In the genomic region with DNA sequence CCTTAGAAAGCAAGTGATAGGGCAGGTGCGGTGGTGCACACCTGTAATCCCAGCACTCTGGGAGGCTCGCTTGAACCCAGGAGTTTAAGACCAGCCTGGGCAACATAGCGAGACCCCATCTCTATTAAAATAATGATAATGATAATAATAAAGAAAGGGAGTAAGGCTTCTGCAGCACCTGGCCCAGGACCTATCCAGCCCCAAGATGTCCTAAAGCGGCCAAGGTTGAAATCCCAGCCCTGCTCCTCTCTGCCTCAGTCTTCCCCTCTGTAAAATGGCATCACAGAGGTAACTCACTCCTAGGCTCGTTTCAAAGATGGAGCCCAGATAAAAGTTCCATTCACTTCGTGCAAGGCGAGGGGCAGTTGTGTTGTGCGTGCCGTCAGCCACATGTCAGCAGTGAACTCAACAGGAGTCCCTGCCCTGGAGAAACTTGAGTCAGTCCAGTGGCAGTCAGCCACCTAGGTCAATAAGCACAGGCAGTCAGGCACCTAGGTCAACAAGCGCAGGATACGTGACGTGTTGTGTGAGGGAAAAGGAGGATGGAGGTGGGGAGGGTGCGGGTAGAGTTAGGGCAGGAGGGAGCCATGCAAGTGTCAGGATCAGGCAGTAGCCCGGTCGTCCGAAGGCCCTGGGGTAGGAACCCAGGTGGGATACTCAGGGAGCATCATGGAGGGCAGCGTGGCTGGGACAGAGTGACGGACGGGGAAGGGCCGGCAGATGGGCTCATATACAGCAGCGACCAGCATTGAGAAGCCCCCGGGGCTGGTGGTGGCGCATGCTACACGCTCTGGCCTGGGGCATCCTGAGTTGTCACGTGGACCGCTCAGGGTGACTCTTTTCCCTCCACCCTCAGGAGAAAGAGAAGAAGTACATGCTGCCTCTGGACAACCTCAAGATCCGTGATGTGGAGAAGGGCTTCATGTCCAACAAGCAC, we compare ENCODE assay signal across 17 cellular contexts. TPM values are rescaled to one million over a fixed set of nuclear protein-coding genes. Genes with fewer than 3 reads are reported as not detected.
DNase-seq lines count a peak whose midpoint lies in the region; ATAC-seq, FAIRE-seq and TF ChIP-seq lines count a peak whose summit lies in the region.
"Had no signal": no experiment of that assay in that cellular context is flagged by ENCODE, and none has a peak within 500 bp of the region (broad histone marks: within the 10 kb centered on the region; RNA-seq: fewer than 3 reads in every experiment).

No MANE protein-coding gene starts in this region.

- TF ChIP-seq CTCF in breast epithelium (IDR thresholded peaks at IDR 0.05) (no peak), mammary epithelial cell (conservative IDR thresholded peaks at IDR 0.05 in 1 of 2, IDR thresholded peaks at IDR 0.05 in 1 of 2; ENCODE audit: extremely low read depth in 1 of 2, insufficient read depth in 1 of 2, low read depth in 1 of 2, low read length in 2 of 2) (no peak), HepG2 (CRISPR knock-in tag; IDR thresholded peaks at IDR 0.05) (no peak), stomach (IDR thresholded peaks at IDR 0.05) (no peak), foreskin keratinocyte (conservative IDR thresholded peaks at IDR 0.05) (no peak)

- intact Hi-C loops in breast epithelium (cut with DNase I; ENCODE audit: low total_unique reads) = no loop called here
- intact Hi-C loops in mammary epithelial cell (cut with micrococcal nuclease) = no loop called here
- intact Hi-C loops in HepG2 (cut with micrococcal nuclease; ENCODE audit: unreplicated experiment) = no loop called here
- intact Hi-C loops in stomach (cut with DNase I; ENCODE audit: low total_unique reads) = no loop called here

- BruUV-seq in mammary epithelial cell (replicated peaks; lab: Mats Ljungman, UMichigan) (no TSS peak), HepG2 (replicated peaks; lab: Mats Ljungman, UMichigan) (no TSS peak)

- WGBS in mammary epithelial cell (ENCODE audit: low coverage, missing lambda C conversion rate) = 91% methylated on average over 27 of the region's 27 CpGs
- WGBS in HepG2 (ENCODE audit: low lambda C conversion rate) = 97% methylated on average over 26 of the region's 27 CpGs
- 89 to 95% (median 91%) methylated on average over 27 of the region's 27 CpGs for WGBS in stomach, 5 donors

- H3K36me3 Mint-ChIP-seq in activated naive CD4-positive, alpha-beta T cell treated with anti-CD3 and anti-CD28 coated beads, Interleukin-2, amount 50 U/mL, for 72 hours = peaks cover 0 to 15% of the 10 kb centered on the region in 2 donors

- H3K4me1 ChIP-seq in breast epithelium (no peaks in the 10 kb centered on the region), mammary epithelial cell (ENCODE audit: insufficient read depth, low read length) (no peaks in the 10 kb centered on the region), HepG2 (ENCODE audit: insufficient read depth, low read length) (no peaks in the 10 kb centered on the region), stomach (peaks cover 0 to 26% (median 7%) of the 10 kb centered on the region in 4 donors), foreskin keratinocyte (no peaks in the 10 kb centered on the region)
- H3K4me1 ChIP-seq: body of pancreas, Caco-2 had no signal

- H3K9me3 ChIP-seq in breast epithelium = no peaks in the 10 kb centered on the region
- no peaks in the 10 kb centered on the region for H3K9me3 ChIP-seq in mammary epithelial cell (replicated peaks; ENCODE audit: insufficient read depth, low read length)
- no peaks in the 10 kb centered on the region for H3K9me3 ChIP-seq in HepG2 (ENCODE audit: low read length)
- no peaks in the 10 kb centered on the region for H3K9me3 ChIP-seq in stomach
- H3K9me3 ChIP-seq: body of pancreas, Caco-2, sigmoid colon had no signal

- H3K79me2 ChIP-seq in mammary epithelial cell (ENCODE audit: insufficient read depth, low read length) (no peaks in the 10 kb centered on the region), HepG2 (ENCODE audit: insufficient read depth, low read length) (no peaks in the 10 kb centered on the region)

- POLR2A ChIA-PET in HepG2 (lab: Yijun Ruan, JAX) = no interaction called here

- H4K20me1 ChIP-seq in mammary epithelial cell (ENCODE audit: insufficient read depth, low read length) (no peaks in the 10 kb centered on the region), HepG2 (ENCODE audit: insufficient read depth, low read length) (no peaks in the 10 kb centered on the region; the same call in 1 of the 2 replicates)

- in situ Hi-C loops in mammary epithelial cell (cut with MboI; ENCODE audit: low sequenced_read_pairs in 2 of 2) (no loop called here), HepG2 (cut with HindIII; ENCODE audit: extremely low pct_ligation_motif_present, low pct_unique_long_range_greater_than_20kb) (no loop called here)

- peak overlapping the region; percentile 78 to 95 for H3K27ac ChIP-seq in breast epithelium
- H3K27ac ChIP-seq in mammary epithelial cell (ENCODE audit: insufficient read depth, low read depth, low read length) = no peak overlapping the region
- H3K27ac ChIP-seq in HepG2 (ENCODE audit: extremely low read length, insufficient read depth, low read length) = no peak overlapping the region
- H3K27ac ChIP-seq in stomach = peak overlapping the region in 3 of 5 donors; percentile 74 to 86 (median 83)
- no peak overlapping the region for H3K27ac ChIP-seq in foreskin keratinocyte
- H3K27ac ChIP-seq in caudate nucleus (ENCODE audit: low read depth, low read length) = no peak overlapping the region
- H3K27ac ChIP-seq: body of pancreas had no signal

- CTCF ChIA-PET in mammary epithelial cell (lab: Charles Lee; ENCODE audit: low non-redundant PET) (no interaction called here), HepG2 (lab: Yijun Ruan, JAX; ENCODE audit: low intra/inter-chr PET ratio, low total read pairs) (interaction anchor here (1.0 kb wide), 1 partner anchor 49 kb away, joined by 3 read pairs; no protein-coding TSS in a partner anchor)

- H3K27me3 ChIP-seq in breast epithelium (no peaks in the 10 kb centered on the region), mammary epithelial cell (ENCODE audit: insufficient read depth, low read length) (no peaks in the 10 kb centered on the region), HepG2 (ENCODE audit: control insufficient read depth in 1 of 2, insufficient read depth in 2 of 2, low read length in 2 of 2) (peaks cover 0 to 2% of the 10 kb centered on the region in 2 experiments; a peak in 1 of 5 replicates), stomach (no peaks in the 10 kb centered on the region), foreskin keratinocyte (no peaks in the 10 kb centered on the region)
- H3K27me3 ChIP-seq: body of pancreas, sigmoid colon had no signal

- no peak for ATAC-seq in activated naive CD4-positive, alpha-beta T cell treated with anti-CD3 and anti-CD28 coated beads, Interleukin-2, amount 50 U/mL, for 72 hours
- ATAC-seq in HepG2 (no peak), foreskin keratinocyte (no peak), GM21786 (IDR thresholded peaks at IDR 0.05; ENCODE audit: unreplicated experiment) (no peak)
- ATAC-seq: body of pancreas had no signal

- no peak for TF ChIP-seq RAD21 in HepG2 (CRISPR knock-in tag; IDR thresholded peaks at IDR 0.05)

- H2AFZ ChIP-seq in mammary epithelial cell (ENCODE audit: low read depth, low read length) = no peak overlapping the region
- no peak overlapping the region for H2AFZ ChIP-seq in HepG2 (ENCODE audit: low read length)

- H3K9ac ChIP-seq in mammary epithelial cell (ENCODE audit: insufficient read depth, low read length) (no peak overlapping the region), HepG2 (ENCODE audit: insufficient read depth, low read depth, low read length) (no peak overlapping the region)

- no peak overlapping the region for H3K4me2 ChIP-seq in mammary epithelial cell (ENCODE audit: insufficient read depth, low read depth, low read length)
- no peak overlapping the region for H3K4me2 ChIP-seq in HepG2 (ENCODE audit: low read depth, low read length)

- TF ChIP-seq POLR2A in breast epithelium (IDR thresholded peaks at IDR 0.05) = no peak
- no peak for TF ChIP-seq POLR2A in HepG2 (IDR thresholded peaks at IDR 0.05; ENCODE audit: insufficient read depth in 1 of 2, low read depth in 2 of 2, low read length in 2 of 2)
- no peak for TF ChIP-seq POLR2A in stomach (IDR thresholded peaks at IDR 0.05)

- no peak for FAIRE-seq in HepG2 (lab: Jason Lieb, UNC)
- FAIRE-seq: kidney had no signal

- H3K9me3 Mint-ChIP-seq in activated naive CD4-positive, alpha-beta T cell treated with anti-CD3 and anti-CD28 coated beads, Interleukin-2, amount 50 U/mL, for 72 hours = no peaks in the 10 kb centered on the region

- TF ChIP-seq EP300 in HepG2 (IDR thresholded peaks at IDR 0.05; ENCODE audit: low read depth in 2 of 2, low read length in 2 of 2) = no peak
- no peak for TF ChIP-seq EP300 in HepG2 (CRISPR knock-in tag; IDR thresholded peaks at IDR 0.05; ENCODE audit: borderline replicate concordance)
- TF ChIP-seq EP300 in stomach (IDR thresholded peaks at IDR 0.05) = no peak

- H3K27ac Mint-ChIP-seq in activated naive CD4-positive, alpha-beta T cell treated with anti-CD3 and anti-CD28 coated beads, Interleukin-2, amount 50 U/mL, for 72 hours = peak overlapping the region; percentile 82 to 97

- H3K4me3 ChIP-seq in breast epithelium = no peak overlapping the region
- no peak overlapping the region for H3K4me3 ChIP-seq in mammary epithelial cell (replicated peaks in 1 of 3; ENCODE audit: insufficient read depth in 1 of 3, low read depth in 2 of 3, low read length in 3 of 3)
- H3K4me3 ChIP-seq in HepG2 (replicated peaks in 1 of 3; ENCODE audit: insufficient read depth in 1 of 3, low read depth in 2 of 3, low read length in 3 of 3) = no peak overlapping the region
- no peak overlapping the region for H3K4me3 ChIP-seq in stomach
- H3K4me3 ChIP-seq: body of pancreas, sigmoid colon had no signal

- dilution Hi-C loops in mammary epithelial cell (cut with HindIII; ENCODE audit: low sequenced_read_pairs) = loop anchor here (10.0 kb wide), 1 partner anchor 95 kb away; no protein-coding TSS in a partner anchor

- no peak for DNase-seq in breast epithelium (ENCODE audit: low spot score in 2 of 2)
- DNase-seq in mammary epithelial cell = no peak
- DNase-seq in activated naive CD4-positive, alpha-beta T cell treated with anti-CD3 and anti-CD28 coated beads, Interleukin-2, amount 50 U/mL, for 72 hours (ENCODE audit: low spot score in 2 of 2) = no peak
- DNase-seq in HepG2 (ENCODE audit: low spot score) = no peak
- peak; percentile 50 for DNase-seq in stomach
- DNase-seq in foreskin keratinocyte = no peak
- DNase-seq in caudate nucleus (lab: John Stamatoyannopoulos, UW) = no peak
- DNase-seq: activated effector memory CD4-positive, alpha-beta T cell treated with Interleukin-2 at 50 U/mL for 16 hours; body of pancreas; Caco-2; kidney; NCI-H1436; nucleus accumbens; sigmoid colon; stimulated activated CD4-positive, alpha-beta T cell treated with anti-CD3 and anti-CD28 coated beads, Interleukin-1b, Interleukin-23, amount 100 ng/mL, for 48 hours had no signal

- H3K36me3 ChIP-seq in breast epithelium = no peaks in the 10 kb centered on the region
- H3K36me3 ChIP-seq in mammary epithelial cell (ENCODE audit: insufficient read depth, low read length) = peaks cover 11% of the 10 kb centered on the region
- H3K36me3 ChIP-seq in HepG2 (replicated peaks in 1 of 2; ENCODE audit: control insufficient read depth in 1 of 2, insufficient read depth in 2 of 2, low read length in 2 of 2) = peaks cover 17 to 46% of the 10 kb centered on the region in 2 experiments; a peak in 4 of 5 replicates
- peaks cover 72 to 100% (median 100%) of the 10 kb centered on the region in 4 donors for H3K36me3 ChIP-seq in stomach

RNA-seq across cellular contexts. Expression of gene TMED1, which starts 16.6 kb away (rescaled TPM):
- total RNA-seq in breast epithelium (10 to 100 TPM; 27.2 to 51.2 (median 42.4) TPM), mammary epithelial cell (10 to 100 TPM; 21.3 to 26.7 TPM), HepG2 (2016; rRNA removed; fragmentation: Illumina TruSeq; extraction: Trizol) (26.4 and 51.8 TPM in 2 replicates), stomach (10 to 100 TPM in 4 of 5 donors, under 1 TPM in 1; 0.58 to 45.2 (median 20.4) TPM), foreskin keratinocyte (24.1 and 25.8 TPM in 2 replicates)
- polyA plus RNA-seq in mammary epithelial cell (34.4 TPM), HepG2 (2011; rRNA removed) (48.3 and 59.9 TPM in 2 replicates), stomach (10 to 100 TPM; 17.9 to 24.5 (median 21.9) TPM), foreskin keratinocyte (34.3 and 35.0 TPM in 2 replicates)
- 11.4 TPM for polyA minus RNA-seq in mammary epithelial cell
- 10 to 100 TPM in 1 of 2 donors, 1 to 10 TPM in 1; 9.7 to 15.0 TPM for total RNA-seq in activated naive CD4-positive, alpha-beta T cell treated with anti-CD3 and anti-CD28 coated beads, Interleukin-2, amount 50 U/mL, for 72 hours
- 16.7 and 20.2 TPM in 2 replicates for total RNA-seq in HepG2 (2016; cell fraction: cytosol; rRNA removed; fragmentation: Illumina TruSeq; extraction: Trizol; ENCODE audit: low read depth)
- 27.5 and 55.8 TPM in 2 replicates for total RNA-seq in HepG2 (2016; cell fraction: insoluble cytoplasmic fraction; rRNA removed; fragmentation: Illumina TruSeq; extraction: Trizol)
- total RNA-seq in HepG2 (2016; cell fraction: membrane; rRNA removed; fragmentation: Illumina TruSeq; extraction: Trizol) = 28.1 and 29.2 TPM in 2 replicates
- total RNA-seq in HepG2 (2016; cell fraction: nucleus; rRNA removed; fragmentation: Illumina TruSeq; extraction: Trizol) = 33.0 and 36.4 TPM in 2 replicates
- polyA plus RNA-seq in HepG2 (2011; cell fraction: cytosol; rRNA removed) = 79.8 and 90.0 TPM in 2 replicates
- 24.7 and 26.9 TPM in 2 replicates for polyA plus RNA-seq in HepG2 (2011; cell fraction: nucleus; rRNA removed)
- polyA plus RNA-seq in HepG2 (2012) = 25.8 and 36.4 TPM in 2 replicates
- 15.9 and 17.5 TPM in 2 replicates for polyA plus RNA-seq in HepG2 (2016; cell fraction: cytosol; fragmentation: Illumina TruSeq; extraction: Trizol; ENCODE audit: low read depth)
- 22.0 and 23.3 TPM in 2 replicates for polyA plus RNA-seq in HepG2 (2016; cell fraction: insoluble cytoplasmic fraction; fragmentation: Illumina TruSeq; extraction: Trizol; ENCODE audit: low read depth)
- polyA plus RNA-seq in HepG2 (2016; cell fraction: membrane; fragmentation: Illumina TruSeq; extraction: Trizol; ENCODE audit: low read depth) = 17.1 and 19.3 TPM in 2 replicates
- polyA plus RNA-seq in HepG2 (2016; cell fraction: nucleus; fragmentation: Illumina TruSeq; extraction: Trizol; ENCODE audit: insufficient read depth, low read depth) = 53.0 and 55.2 TPM in 2 replicates
- polyA minus RNA-seq in HepG2 (2011; rRNA and poly(A)+ RNA removed; ENCODE audit: low replicate concordance) = 28.9 and 40.3 TPM in 2 replicates
- polyA minus RNA-seq in HepG2 (2011; cell fraction: cytosol; rRNA and poly(A)+ RNA removed) = 17.3 and 19.4 TPM in 2 replicates
- 7.7 and 10.1 TPM in 2 replicates for polyA minus RNA-seq in HepG2 (2011; cell fraction: nucleus; rRNA and poly(A)+ RNA removed)

RNA-seq across cellular contexts. Expression of gene C19orf38, which starts 28.8 kb away (rescaled TPM):
- total RNA-seq in breast epithelium = 1 to 10 TPM; 1.3 to 2.7 (median 2.0) TPM
- total RNA-seq in mammary epithelial cell = under 1 TPM; 0.33 to 0.50 TPM
- polyA plus RNA-seq in mammary epithelial cell = 0.07 TPM
- polyA minus RNA-seq in mammary epithelial cell = not detected
- total RNA-seq in activated naive CD4-positive, alpha-beta T cell treated with anti-CD3 and anti-CD28 coated beads, Interleukin-2, amount 50 U/mL, for 72 hours = 1 to 10 TPM; 3.5 to 6.4 TPM
- total RNA-seq in HepG2 (2016; rRNA removed; fragmentation: Illumina TruSeq; extraction: Trizol) = not detected in 2 replicates
- not detected in 2 replicates for total RNA-seq in HepG2 (2016; cell fraction: cytosol; rRNA removed; fragmentation: Illumina TruSeq; extraction: Trizol; ENCODE audit: low read depth)
- not detected in 2 replicates for total RNA-seq in HepG2 (2016; cell fraction: insoluble cytoplasmic fraction; rRNA removed; fragmentation: Illumina TruSeq; extraction: Trizol)
- total RNA-seq in HepG2 (2016; cell fraction: membrane; rRNA removed; fragmentation: Illumina TruSeq; extraction: Trizol) = 0.37 TPM in 1 of 2 replicates, not detected in the other
- total RNA-seq in HepG2 (2016; cell fraction: nucleus; rRNA removed; fragmentation: Illumina TruSeq; extraction: Trizol) = not detected in 2 replicates
- polyA plus RNA-seq in HepG2 (2011; rRNA removed) = 0.10 and 0.11 TPM in 2 replicates
- polyA plus RNA-seq in HepG2 (2011; cell fraction: cytosol; rRNA removed) = 0.09 TPM in 1 of 2 replicates, not detected in the other
- polyA plus RNA-seq in HepG2 (2011; cell fraction: nucleus; rRNA removed) = not detected in 2 replicates
- polyA plus RNA-seq in HepG2 (2012) = 0.12 TPM in 1 of 2 replicates, not detected in the other
- not detected in 2 replicates for polyA plus RNA-seq in HepG2 (2016; cell fraction: cytosol; fragmentation: Illumina TruSeq; extraction: Trizol; ENCODE audit: low read depth)
- polyA plus RNA-seq in HepG2 (2016; cell fraction: insoluble cytoplasmic fraction; fragmentation: Illumina TruSeq; extraction: Trizol; ENCODE audit: low read depth) = not detected in 2 replicates
- polyA plus RNA-seq in HepG2 (2016; cell fraction: membrane; fragmentation: Illumina TruSeq; extraction: Trizol; ENCODE audit: low read depth) = 0.14 TPM in 1 of 2 replicates, not detected in the other
- polyA plus RNA-seq in HepG2 (2016; cell fraction: nucleus; fragmentation: Illumina TruSeq; extraction: Trizol; ENCODE audit: insufficient read depth, low read depth) = not detected in 2 replicates
- 0.49 TPM in 1 of 2 replicates, not detected in the other for polyA minus RNA-seq in HepG2 (2011; rRNA and poly(A)+ RNA removed; ENCODE audit: low replicate concordance)
- polyA minus RNA-seq in HepG2 (2011; cell fraction: cytosol; rRNA and poly(A)+ RNA removed) = not detected in 2 replicates
- not detected in 2 replicates for polyA minus RNA-seq in HepG2 (2011; cell fraction: nucleus; rRNA and poly(A)+ RNA removed)
- 1 to 10 TPM in 2 of 5 donors, not detected in 3; 1.8 to 2.2 TPM for total RNA-seq in stomach
- 1 to 10 TPM in 1 of 3 donors, under 1 TPM in 2; 0.92 to 1.2 (median 1.00) TPM for polyA plus RNA-seq in stomach
- not detected in 2 replicates for total RNA-seq in foreskin keratinocyte
- 0.18 TPM in 1 of 2 replicates, not detected in the other for polyA plus RNA-seq in foreskin keratinocyte
- total RNA-seq: temporal lobe had no signal

RNA-seq across cellular contexts. Expression of gene CARM1, which starts 52.0 kb away (rescaled TPM):
- total RNA-seq in breast epithelium = 10 to 100 TPM; 11.6 to 17.3 (median 17.0) TPM
- total RNA-seq in mammary epithelial cell = 10 to 100 TPM; 29.2 to 58.5 TPM
- 56.7 TPM for polyA plus RNA-seq in mammary epithelial cell
- 38.8 TPM for polyA minus RNA-seq in mammary epithelial cell
- total RNA-seq in activated naive CD4-positive, alpha-beta T cell treated with anti-CD3 and anti-CD28 coated beads, Interleukin-2, amount 50 U/mL, for 72 hours = 10 to 100 TPM; 46.4 to 73.6 TPM
- total RNA-seq in HepG2 (2016; rRNA removed; fragmentation: Illumina TruSeq; extraction: Trizol) = 21.9 and 27.6 TPM in 2 replicates
- 8.8 and 9.4 TPM in 2 replicates for total RNA-seq in HepG2 (2016; cell fraction: cytosol; rRNA removed; fragmentation: Illumina TruSeq; extraction: Trizol; ENCODE audit: low read depth)
- total RNA-seq in HepG2 (2016; cell fraction: insoluble cytoplasmic fraction; rRNA removed; fragmentation: Illumina TruSeq; extraction: Trizol) = 18.6 and 27.9 TPM in 2 replicates
- 21.1 and 24.7 TPM in 2 replicates for total RNA-seq in HepG2 (2016; cell fraction: membrane; rRNA removed; fragmentation: Illumina TruSeq; extraction: Trizol)
- 16.8 and 18.1 TPM in 2 replicates for total RNA-seq in HepG2 (2016; cell fraction: nucleus; rRNA removed; fragmentation: Illumina TruSeq; extraction: Trizol)
- 53.0 and 55.8 TPM in 2 replicates for polyA plus RNA-seq in HepG2 (2011; rRNA removed)
- polyA plus RNA-seq in HepG2 (2011; cell fraction: cytosol; rRNA removed) = 27.6 and 51.7 TPM in 2 replicates
- 83.1 and 120 TPM in 2 replicates for polyA plus RNA-seq in HepG2 (2011; cell fraction: nucleus; rRNA removed)
- polyA plus RNA-seq in HepG2 (2012) = 33.4 and 44.2 TPM in 2 replicates
- polyA plus RNA-seq in HepG2 (2016; cell fraction: cytosol; fragmentation: Illumina TruSeq; extraction: Trizol; ENCODE audit: low read depth) = 12.8 and 12.9 TPM in 2 replicates
- 41.9 and 59.7 TPM in 2 replicates for polyA plus RNA-seq in HepG2 (2016; cell fraction: insoluble cytoplasmic fraction; fragmentation: Illumina TruSeq; extraction: Trizol; ENCODE audit: low read depth)
- polyA plus RNA-seq in HepG2 (2016; cell fraction: membrane; fragmentation: Illumina TruSeq; extraction: Trizol; ENCODE audit: low read depth) = 29.0 and 31.4 TPM in 2 replicates
- polyA plus RNA-seq in HepG2 (2016; cell fraction: nucleus; fragmentation: Illumina TruSeq; extraction: Trizol; ENCODE audit: insufficient read depth, low read depth) = 54.5 and 65.3 TPM in 2 replicates
- polyA minus RNA-seq in HepG2 (2011; rRNA and poly(A)+ RNA removed; ENCODE audit: low replicate concordance) = 34.3 and 76.6 TPM in 2 replicates
- 18.8 and 19.0 TPM in 2 replicates for polyA minus RNA-seq in HepG2 (2011; cell fraction: cytosol; rRNA and poly(A)+ RNA removed)
- 16.2 and 20.0 TPM in 2 replicates for polyA minus RNA-seq in HepG2 (2011; cell fraction: nucleus; rRNA and poly(A)+ RNA removed)
- total RNA-seq in stomach = 10 to 100 TPM in 4 of 5 donors, 1 to 10 TPM in 1; 5.2 to 21.0 (median 15.6) TPM
- polyA plus RNA-seq in stomach = 10 to 100 TPM; 15.1 to 19.2 (median 18.2) TPM
- total RNA-seq in foreskin keratinocyte = 50.6 and 51.3 TPM in 2 replicates
- 48.8 and 51.8 TPM in 2 replicates for polyA plus RNA-seq in foreskin keratinocyte

Comparison
In these comparisons a context has a peak if more than half of its experiments do, and no peak if none do; other contexts are left out.
1. H3K27ac ChIP-seq: peak in breast epithelium (2 of 2) and stomach (3 of 5); none in mammary epithelial cell (single experiment), HepG2 (single experiment), foreskin keratinocyte (single experiment) and caudate nucleus (single experiment).